ENCODE assay signal across 19 cellular contexts in the genomic region with DNA sequence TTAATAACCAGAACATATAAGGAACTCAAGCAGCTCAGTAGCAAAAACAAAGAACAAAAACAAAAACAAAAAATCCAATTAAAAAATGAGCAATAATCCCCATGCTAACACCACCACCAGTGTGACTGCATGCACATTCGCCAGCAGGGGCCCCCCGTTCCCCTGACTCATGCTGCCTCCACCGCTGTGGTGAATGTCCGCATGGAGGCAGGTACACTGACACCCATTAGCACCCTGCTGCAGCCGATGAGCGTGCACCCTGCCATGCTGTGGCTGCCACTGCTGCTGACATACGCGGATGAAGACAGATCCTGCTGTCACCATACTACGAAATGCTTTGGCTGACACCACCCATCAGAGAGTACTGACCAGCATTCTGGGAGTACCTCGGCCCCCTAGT.
A peak's percentile ranks its signal among the peaks of the same experiment; 100 is the strongest.
DNase-seq lines count a peak whose midpoint lies in the region; ATAC-seq, FAIRE-seq and TF ChIP-seq lines count a peak whose summit lies in the region.
"Had no signal": no experiment of that assay in that cellular context is flagged by ENCODE, and none has a peak within 500 bp of the region (broad histone marks: within the 10 kb centered on the region; RNA-seq: fewer than 3 reads in every experiment).

No MANE protein-coding gene starts in this region.

- no peaks in the 10 kb centered on the region for H3K36me3 Mint-ChIP-seq in stimulated activated naive B cell treated with anti-CD40 and anti-IgM and Interleukin-4, amounts not matched to agents 10 μg/mL and 1 μg/mL and 100 μg/mL, for 72 hours
- H3K36me3 Mint-ChIP-seq: CD8-positive, alpha-beta T cell had no signal

- H4K91ac ChIP-seq in H1 (replicated peaks; ENCODE audit: insufficient read length, low read length), result no peak overlapping the region

- H2BK5ac ChIP-seq in H1 (ENCODE audit: low read depth, low read length) (no peak overlapping the region), mesendoderm (ENCODE audit: low read length) (no peak overlapping the region)

- no peaks in the 10 kb centered on the region for H3K4me1 Mint-ChIP-seq in stimulated activated naive B cell treated with anti-CD40 and anti-IgM and Interleukin-4, amounts not matched to agents 10 μg/mL and 1 μg/mL and 100 μg/mL, for 72 hours

- no peak overlapping the region for H3K4me3 Mint-ChIP-seq in stimulated activated naive B cell treated with anti-CD40 and anti-IgM and Interleukin-4, amounts not matched to agents 10 μg/mL and 1 μg/mL and 100 μg/mL, for 72 hours
- H3K4me3 Mint-ChIP-seq: CD8-positive, alpha-beta T cell had no signal

- H3K4me3 ChIP-seq in H1 (ENCODE audit: extremely low read depth in 1 of 4, insufficient read depth in 2 of 4, low read depth in 3 of 4, low read length in 4 of 4), result no peak overlapping the region
- H3K4me3 ChIP-seq in mesendoderm (ENCODE audit: low read length), result no peak overlapping the region
- H3K4me3 ChIP-seq: A549, BLaER1, MG63 had no signal

- H3K4ac ChIP-seq in H1 (replicated peaks; ENCODE audit: insufficient read length, low read depth, low read length), result no peak overlapping the region
- no peak overlapping the region for H3K4ac ChIP-seq in mesendoderm (ENCODE audit: low read depth, low read length)

- no peak overlapping the region for H4K5ac ChIP-seq in H1 (ENCODE audit: insufficient read length, low read depth, low read length)
- no peak overlapping the region for H4K5ac ChIP-seq in mesendoderm (ENCODE audit: low read length)

- no peaks in the 10 kb centered on the region for H3K36me3 ChIP-seq in H1 (ENCODE audit: control insufficient read depth in 2 of 4, insufficient read depth in 4 of 4, low read length in 3 of 4)
- H3K36me3 ChIP-seq in mesendoderm (ENCODE audit: control insufficient read depth, insufficient read depth, low read length), result no peaks in the 10 kb centered on the region
- H3K36me3 ChIP-seq: BLaER1, MG63 had no signal

- WGBS in H1 (ENCODE audit: extremely low coverage in 1 of 2, insufficient coverage in 1 of 2, insufficient read length in 1 of 2, insufficient replicate concordance in 2 of 2, low coverage in 1 of 2, low lambda C conversion rate in 2 of 2, missing lambda C conversion rate in 1 of 2), 2 experiments, result 91% methylated on average over 10 of the region's 10 CpGs; no CpG with 5 or more reads in 1 of the 2 experiments
- WGBS in mesendoderm (ENCODE audit: extremely low coverage, insufficient coverage, low lambda C conversion rate), result no CpG with 5 or more reads among the region's 10 CpGs

- H3K14ac ChIP-seq in H1 (ENCODE audit: insufficient read length), result no peak overlapping the region

- H3K9ac ChIP-seq in H1 (replicated peaks in 1 of 4; ENCODE audit: extremely low read depth in 1 of 4, low read depth in 3 of 4, low read length in 3 of 4) (no peak overlapping the region), mesendoderm (ENCODE audit: low read length) (no peak overlapping the region)
- H3K9ac ChIP-seq: BLaER1, KMS-11 had no signal

- CTCF ChIA-PET in H1 (lab: Charles Lee; ENCODE audit: partially characterized antibody), result interaction anchor here (0.8 to 2.1 kb wide), 2 partner anchors 17 to 85 kb away, joined by 3 to 10 read pairs; no protein-coding TSS in a partner anchor

- TF ChIP-seq CTCF in C4-2B (conservative IDR thresholded peaks at IDR 0.05) (peak; percentile 45), LNCAP (IDR thresholded peaks at IDR 0.05) (peak; percentile 26; the same call in 1 of the 2 replicates), H1 (IDR thresholded peaks at IDR 0.05; ENCODE audit: control extremely low read depth in 1 of 3, insufficient read depth in 1 of 3, low read depth in 1 of 3, low read length in 3 of 3) (peak; percentile 14 to 30 (median 29); a peak in 3 of 4 replicates)

- POLR2A ChIA-PET in H1 (lab: Charles Lee; ENCODE audit: partially characterized antibody), result no interaction called here

- peaks cover 3% of the 10 kb centered on the region in 2 experiments; a peak in 2 of 4 replicates for H3K9me3 ChIP-seq in H1 (ENCODE audit: insufficient read depth in 2 of 2, low read depth in 1 of 2, low read length in 1 of 2)
- H3K9me3 ChIP-seq: A549, BLaER1, MG63 had no signal

- FAIRE-seq in H1 (lab: Jason Lieb, UNC), result no peak
- FAIRE-seq: A549, H54 had no signal

- H4K20me1 ChIP-seq in H1 (replicated peaks in 1 of 2; ENCODE audit: control insufficient read depth in 1 of 2, insufficient read depth in 2 of 2, low read length in 2 of 2), result no peaks in the 10 kb centered on the region
- H4K20me1 ChIP-seq: BLaER1 had no signal

- H3K23me2 ChIP-seq in H1 (ENCODE audit: low read depth, low read length), result no peaks in the 10 kb centered on the region

- H3K56ac ChIP-seq in H1 (replicated peaks; ENCODE audit: insufficient read length, low read depth, low read length) (no peak overlapping the region), mesendoderm (ENCODE audit: low read length) (no peak overlapping the region)

- DNase-seq in H1 (ENCODE audit: low read depth in 1 of 2, low spot score in 2 of 2), result peak in 1 of 2 experiments; percentile 37
- peak; percentile 5 for DNase-seq in mesendoderm
- DNase-seq in EL, result no peak
- no peak for DNase-seq in stimulated activated naive B cell treated with anti-CD40 and anti-IgM and Interleukin-4, amounts not matched to agents 10 μg/mL and 1 μg/mL and 100 μg/mL, for 72 hours
- DNase-seq: CD8-positive, alpha-beta T cell; MG63; NCI-H1092; NCI-H1436 treated with DMSO at 0.1 percent for 48 hours; NCI-H2081; NCI-H748 treated with DMSO at 0.1 percent for 48 hours; SIG-M5 had no signal

- H3K4me2 ChIP-seq in H1 (ENCODE audit: insufficient read depth in 1 of 2, low read depth in 2 of 2, low read length in 2 of 2) (no peak overlapping the region), mesendoderm (ENCODE audit: low read length) (no peak overlapping the region)
- H3K4me2 ChIP-seq: A549, BLaER1, KMS-11 had no signal

- no peak overlapping the region for H3K27ac ChIP-seq in C4-2B
- no peak overlapping the region for H3K27ac ChIP-seq in H1 (ENCODE audit: low read depth, low read length)
- no peak overlapping the region for H3K27ac ChIP-seq in mesendoderm (ENCODE audit: low read depth, low read length)
- H3K27ac ChIP-seq: A549, BLaER1, HL-60, KMS-11 had no signal

- no peaks in the 10 kb centered on the region for H3K79me1 ChIP-seq in H1 (ENCODE audit: low read depth, low read length)
- no peaks in the 10 kb centered on the region for H3K79me1 ChIP-seq in mesendoderm (ENCODE audit: low read length)

- no peak for TF ChIP-seq POLR2A in H1 (IDR thresholded peaks at IDR 0.05; ENCODE audit: control extremely low read depth in 1 of 2, low read depth in 2 of 2, low read length in 2 of 2)

- H3K23ac ChIP-seq in H1 (ENCODE audit: insufficient read length) (no peak overlapping the region), mesendoderm (ENCODE audit: low read length) (no peak overlapping the region)

- H2BK12ac ChIP-seq in H1 (ENCODE audit: low read depth, low read length), result no peak overlapping the region

- no peak overlapping the region for H2BK20ac ChIP-seq in H1 (ENCODE audit: low read length)

- no peak for ATAC-seq in GM21515 (IDR thresholded peaks at IDR 0.05; ENCODE audit: unreplicated experiment)
- ATAC-seq in stimulated activated naive B cell treated with anti-CD40 and anti-IgM and Interleukin-4, amounts not matched to agents 10 μg/mL and 1 μg/mL and 100 μg/mL, for 72 hours (replicated peaks), result no peak
- ATAC-seq: A549; CD8-positive, alpha-beta T cell had no signal

- H2AK5ac ChIP-seq in H1 (ENCODE audit: low read depth, low read length), result no peak overlapping the region
- no peak overlapping the region for H2AK5ac ChIP-seq in mesendoderm (ENCODE audit: low read length)

- no peaks in the 10 kb centered on the region for H3K4me1 ChIP-seq in H1 (replicated peaks in 1 of 4; ENCODE audit: control insufficient read depth in 3 of 4, insufficient read depth in 4 of 4, low read length in 3 of 4)
- no peaks in the 10 kb centered on the region for H3K4me1 ChIP-seq in mesendoderm (ENCODE audit: control insufficient read depth, low read depth, low read length)
- H3K4me1 ChIP-seq: A549, BLaER1 had no signal

- no peak overlapping the region for H3K27ac Mint-ChIP-seq in stimulated activated naive B cell treated with anti-CD40 and anti-IgM and Interleukin-4, amounts not matched to agents 10 μg/mL and 1 μg/mL and 100 μg/mL, for 72 hours
- H3K27ac Mint-ChIP-seq: CD8-positive, alpha-beta T cell had no signal

- H2BK120ac ChIP-seq in H1 (replicated peaks; ENCODE audit: low read depth, low read length), result no peak overlapping the region
- no peak overlapping the region for H2BK120ac ChIP-seq in mesendoderm (ENCODE audit: low read depth, low read length)

- H2AFZ ChIP-seq in H1 (ENCODE audit: low read length), result no peak overlapping the region

- H3K18ac ChIP-seq in H1 (ENCODE audit: extremely low read depth, low read length), result no peak overlapping the region
- H3K18ac ChIP-seq in mesendoderm (ENCODE audit: low read length), result no peak overlapping the region

- no peak for TF ChIP-seq EP300 in H1 (IDR thresholded peaks at IDR 0.05; ENCODE audit: borderline replicate concordance in 1 of 2, low read depth in 2 of 2, low read length in 2 of 2)

- no peaks in the 10 kb centered on the region for H3K27me3 Mint-ChIP-seq in stimulated activated naive B cell treated with anti-CD40 and anti-IgM and Interleukin-4, amounts not matched to agents 10 μg/mL and 1 μg/mL and 100 μg/mL, for 72 hours

- H2BK15ac ChIP-seq in H1 (ENCODE audit: low read length) (no peak overlapping the region), mesendoderm (replicated peaks; ENCODE audit: low read depth) (no peak overlapping the region)

- H3K9me3 Mint-ChIP-seq in stimulated activated naive B cell treated with anti-CD40 and anti-IgM and Interleukin-4, amounts not matched to agents 10 μg/mL and 1 μg/mL and 100 μg/mL, for 72 hours, result peaks cover 14% of the 10 kb centered on the region in 2 donors

- H3K79me2 ChIP-seq in H1 (ENCODE audit: control insufficient read depth in 1 of 2, insufficient read depth in 2 of 2, low read length in 2 of 2) (no peaks in the 10 kb centered on the region), mesendoderm (ENCODE audit: control insufficient read depth, insufficient read depth, low read length) (no peaks in the 10 kb centered on the region)

- H4K8ac ChIP-seq in H1 (ENCODE audit: extremely low read depth, insufficient read depth, low read length) (no peak overlapping the region; the same call in 1 of the 2 replicates), mesendoderm (ENCODE audit: low read depth, low read length) (no peak overlapping the region)

- TF ChIP-seq RAD21 in H1 (IDR thresholded peaks at IDR 0.05 in 1 of 2, conservative IDR thresholded peaks at IDR 0.05 in 1 of 2; ENCODE audit: low read depth in 2 of 2, low read length in 2 of 2), result peak; percentile 20 to 27; a peak in 3 of 4 replicates

- H3K27me3 ChIP-seq in H1 (replicated peaks in 1 of 4; ENCODE audit: control insufficient read depth in 3 of 4, extremely low read depth in 1 of 4, insufficient read depth in 3 of 4, low read length in 3 of 4) (no peaks in the 10 kb centered on the region), mesendoderm (ENCODE audit: insufficient read depth, low read length, poor library complexity) (no peaks in the 10 kb centered on the region)
- H3K27me3 ChIP-seq: BLaER1, MG63 had no signal

TF ChIP-seq in H1, 55 proteins besides CTCF, POLR2A, EP300 and RAD21 (continues in another document):
- TF ChIP-seq EGR1 (IDR thresholded peaks at IDR 0.05; ENCODE audit: borderline replicate concordance, low read depth, low read length) (no peak), SIN3A (conservative IDR thresholded peaks at IDR 0.05 in 1 of 2, IDR thresholded peaks at IDR 0.05 in 1 of 2; ENCODE audit: low read depth in 1 of 2, low read length in 2 of 2) (no peak), CREB1 (IDR thresholded peaks at IDR 0.05) (no peak)
